In genomic region chr4:5166377-5166776, GRCh38 we compare ENCODE assay signal across 1 cellular context.
TF ChIP-seq lines count a peak whose summit lies in the region.

No MANE protein-coding gene starts in this region.

TF ChIP-seq in SK-N-SH, 30 proteins besides CTCF, POLR2A, EP300 and RAD21 (continued from another document):
- no peak for TF ChIP-seq REST (IDR thresholded peaks at IDR 0.05; ENCODE audit: low read depth, low read length)
- TF ChIP-seq SIN3A (IDR thresholded peaks at IDR 0.05; ENCODE audit: borderline replicate concordance, low read depth, low read length), result no peak
- no peak for TF ChIP-seq YY1 (IDR thresholded peaks at IDR 0.05; ENCODE audit: low read depth)
- no peak for TF ChIP-seq RXRA (IDR thresholded peaks at IDR 0.05; ENCODE audit: borderline replicate concordance, low read depth)
